ENCODE assay signal across 1 cellular context in the genomic region with DNA sequence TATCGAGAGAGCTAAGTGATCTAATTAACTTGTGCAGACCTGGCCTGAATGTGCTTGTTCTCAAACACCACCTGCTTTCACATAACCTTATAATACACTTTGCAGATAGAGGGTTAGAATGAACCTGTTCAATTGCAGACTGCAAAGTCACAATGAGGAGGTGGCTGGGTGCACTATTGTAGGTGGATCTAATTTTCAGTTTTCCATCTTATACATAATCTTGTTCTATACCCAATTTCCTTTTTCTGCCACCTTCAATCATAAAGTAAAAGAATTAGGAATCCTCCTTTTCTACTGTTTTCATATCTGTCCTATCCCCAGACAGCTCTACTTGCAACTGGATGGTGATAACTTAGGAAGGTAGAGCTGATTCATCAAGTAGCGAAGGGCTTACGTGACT.
TF ChIP-seq lines count a peak whose summit lies in the region.

No MANE protein-coding gene starts in this region.

TF ChIP-seq in K562, 482 proteins besides CTCF, POLR2A, EP300 and RAD21 (continued from another document):
- TF ChIP-seq, protein P1, sequence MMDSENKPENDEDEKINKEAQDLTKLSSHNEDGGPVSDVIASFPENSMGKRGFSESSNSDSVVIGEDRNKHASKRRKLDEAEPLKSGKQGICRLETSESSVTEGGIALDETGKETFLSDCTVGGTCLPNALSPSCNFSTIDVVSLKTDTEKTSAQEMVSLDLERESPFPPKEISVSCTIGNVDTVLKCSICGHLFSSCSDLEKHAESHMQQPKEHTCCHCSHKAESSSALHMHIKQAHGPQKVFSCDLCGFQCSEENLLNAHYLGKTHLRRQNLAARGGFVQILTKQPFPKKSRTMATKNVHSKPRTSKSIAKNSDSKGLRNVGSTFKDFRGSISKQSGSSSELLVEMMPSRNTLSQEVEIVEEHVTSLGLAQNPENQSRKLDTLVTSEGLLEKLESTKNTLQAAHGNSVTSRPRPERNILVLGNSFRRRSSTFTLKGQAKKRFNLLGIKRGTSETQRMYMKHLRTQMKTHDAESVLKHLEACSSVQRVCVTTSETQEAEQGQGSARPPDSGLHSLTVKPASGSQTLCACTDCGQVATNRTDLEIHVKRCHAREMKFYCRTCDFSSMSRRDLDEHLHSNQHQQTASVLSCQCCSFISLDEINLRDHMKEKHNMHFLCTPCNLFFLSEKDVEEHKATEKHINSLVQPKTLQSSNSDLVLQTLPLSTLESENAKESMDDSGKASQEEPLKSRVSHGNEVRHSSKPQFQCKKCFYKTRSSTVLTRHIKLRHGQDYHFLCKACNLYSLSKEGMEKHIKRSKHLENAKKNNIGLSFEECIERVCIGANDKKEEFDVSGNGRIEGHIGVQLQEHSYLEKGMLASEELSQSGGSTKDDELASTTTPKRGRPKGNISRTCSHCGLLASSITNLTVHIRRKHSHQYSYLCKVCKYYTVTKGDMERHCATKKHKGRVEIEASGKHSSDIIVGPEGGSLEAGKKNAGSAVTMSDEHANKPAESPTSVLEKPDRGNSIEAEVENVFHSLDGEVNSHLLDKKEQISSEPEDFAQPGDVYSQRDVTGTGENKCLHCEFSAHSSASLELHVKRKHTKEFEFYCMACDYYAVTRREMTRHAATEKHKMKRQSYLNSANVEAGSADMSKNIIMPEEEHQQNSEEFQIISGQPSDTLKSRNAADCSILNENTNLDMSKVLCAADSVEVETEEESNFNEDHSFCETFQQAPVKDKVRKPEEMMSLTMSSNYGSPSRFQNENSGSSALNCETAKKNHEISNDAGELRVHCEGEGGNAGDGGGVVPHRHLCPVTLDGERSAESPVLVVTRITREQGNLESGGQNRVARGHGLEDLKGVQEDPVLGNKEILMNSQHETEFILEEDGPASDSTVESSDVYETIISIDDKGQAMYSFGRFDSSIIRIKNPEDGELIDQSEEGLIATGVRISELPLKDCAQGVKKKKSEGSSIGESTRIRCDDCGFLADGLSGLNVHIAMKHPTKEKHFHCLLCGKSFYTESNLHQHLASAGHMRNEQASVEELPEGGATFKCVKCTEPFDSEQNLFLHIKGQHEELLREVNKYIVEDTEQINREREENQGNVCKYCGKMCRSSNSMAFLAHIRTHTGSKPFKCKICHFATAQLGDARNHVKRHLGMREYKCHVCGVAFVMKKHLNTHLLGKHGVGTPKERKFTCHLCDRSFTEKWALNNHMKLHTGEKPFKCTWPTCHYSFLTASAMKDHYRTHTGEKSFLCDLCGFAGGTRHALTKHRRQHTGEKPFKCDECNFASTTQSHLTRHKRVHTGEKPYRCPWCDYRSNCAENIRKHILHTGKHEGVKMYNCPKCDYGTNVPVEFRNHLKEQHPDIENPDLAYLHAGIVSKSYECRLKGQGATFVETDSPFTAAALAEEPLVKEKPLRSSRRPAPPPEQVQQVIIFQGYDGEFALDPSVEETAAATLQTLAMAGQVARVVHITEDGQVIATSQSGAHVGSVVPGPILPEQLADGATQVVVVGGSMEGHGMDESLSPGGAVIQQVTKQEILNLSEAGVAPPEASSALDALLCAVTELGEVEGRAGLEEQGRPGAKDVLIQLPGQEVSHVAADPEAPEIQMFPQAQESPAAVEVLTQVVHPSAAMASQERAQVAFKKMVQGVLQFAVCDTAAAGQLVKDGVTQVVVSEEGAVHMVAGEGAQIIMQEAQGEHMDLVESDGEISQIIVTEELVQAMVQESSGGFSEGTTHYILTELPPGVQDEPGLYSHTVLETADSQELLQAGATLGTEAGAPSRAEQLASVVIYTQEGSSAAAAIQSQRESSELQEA (IDR thresholded peaks at IDR 0.05; ENCODE audit: low read depth): no peak
- TF ChIP-seq, protein P2, sequence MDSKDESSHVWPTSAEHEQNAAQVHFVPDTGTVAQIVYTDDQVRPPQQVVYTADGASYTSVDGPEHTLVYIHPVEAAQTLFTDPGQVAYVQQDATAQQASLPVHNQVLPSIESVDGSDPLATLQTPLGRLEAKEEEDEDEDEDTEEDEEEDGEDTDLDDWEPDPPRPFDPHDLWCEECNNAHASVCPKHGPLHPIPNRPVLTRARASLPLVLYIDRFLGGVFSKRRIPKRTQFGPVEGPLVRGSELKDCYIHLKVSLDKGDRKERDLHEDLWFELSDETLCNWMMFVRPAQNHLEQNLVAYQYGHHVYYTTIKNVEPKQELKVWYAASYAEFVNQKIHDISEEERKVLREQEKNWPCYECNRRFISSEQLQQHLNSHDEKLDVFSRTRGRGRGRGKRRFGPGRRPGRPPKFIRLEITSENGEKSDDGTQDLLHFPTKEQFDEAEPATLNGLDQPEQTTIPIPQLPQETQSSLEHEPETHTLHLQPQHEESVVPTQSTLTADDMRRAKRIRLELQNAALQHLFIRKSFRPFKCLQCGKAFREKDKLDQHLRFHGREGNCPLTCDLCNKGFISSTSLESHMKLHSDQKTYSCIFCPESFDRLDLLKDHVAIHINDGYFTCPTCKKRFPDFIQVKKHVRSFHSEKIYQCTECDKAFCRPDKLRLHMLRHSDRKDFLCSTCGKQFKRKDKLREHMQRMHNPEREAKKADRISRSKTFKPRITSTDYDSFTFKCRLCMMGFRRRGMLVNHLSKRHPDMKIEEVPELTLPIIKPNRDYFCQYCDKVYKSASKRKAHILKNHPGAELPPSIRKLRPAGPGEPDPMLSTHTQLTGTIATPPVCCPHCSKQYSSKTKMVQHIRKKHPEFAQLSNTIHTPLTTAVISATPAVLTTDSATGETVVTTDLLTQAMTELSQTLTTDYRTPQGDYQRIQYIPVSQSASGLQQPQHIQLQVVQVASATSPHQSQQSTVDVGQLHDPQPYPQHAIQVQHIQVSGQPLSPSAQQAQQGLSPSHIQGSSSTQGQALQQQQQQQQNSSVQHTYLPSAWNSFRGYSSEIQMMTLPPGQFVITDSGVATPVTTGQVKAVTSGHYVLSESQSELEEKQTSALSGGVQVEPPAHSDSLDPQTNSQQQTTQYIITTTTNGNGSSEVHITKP (IDR thresholded peaks at IDR 0.05; ENCODE audit: partially characterized antibody): no peak
- TF ChIP-seq KLF13 (tag; IDR thresholded peaks at IDR 0.05; ENCODE audit: borderline replicate concordance, low read depth) (no peak), MAFK (IDR thresholded peaks at IDR 0.05; ENCODE audit: low read length) (no peak), NR2C1 (IDR thresholded peaks at IDR 0.05) (no peak), NR2C1 (tag; IDR thresholded peaks at IDR 0.05) (no peak)
- TF ChIP-seq, protein P3, sequence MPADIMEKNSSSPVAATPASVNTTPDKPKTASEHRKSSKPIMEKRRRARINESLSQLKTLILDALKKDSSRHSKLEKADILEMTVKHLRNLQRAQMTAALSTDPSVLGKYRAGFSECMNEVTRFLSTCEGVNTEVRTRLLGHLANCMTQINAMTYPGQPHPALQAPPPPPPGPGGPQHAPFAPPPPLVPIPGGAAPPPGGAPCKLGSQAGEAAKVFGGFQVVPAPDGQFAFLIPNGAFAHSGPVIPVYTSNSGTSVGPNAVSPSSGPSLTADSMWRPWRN (IDR thresholded peaks at IDR 0.05; ENCODE audit: low read depth): no peak
